ENCODE assay signal across 1 cellular context in the genomic region with DNA sequence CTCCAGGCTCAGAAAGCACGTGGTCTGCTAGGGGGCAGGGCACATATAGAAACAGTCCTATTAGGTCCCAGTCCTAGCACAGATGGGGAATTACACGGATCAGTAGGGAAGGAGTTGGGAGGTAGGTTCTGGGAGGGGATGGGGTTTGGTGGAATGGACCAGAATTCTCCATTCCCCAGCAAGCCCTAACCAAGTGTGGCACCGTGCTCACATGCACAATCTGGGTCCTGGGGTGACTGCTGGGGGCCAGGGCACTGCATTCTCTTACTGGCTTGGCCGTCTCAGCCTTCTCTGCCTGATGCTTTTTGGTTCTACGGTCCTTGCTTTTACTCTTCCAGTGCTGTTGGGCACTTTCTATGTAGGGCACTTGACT.
TF ChIP-seq lines count a peak whose summit lies in the region.

No MANE protein-coding gene starts in this region.

TF ChIP-seq in HepG2, 621 proteins besides CTCF, POLR2A, EP300 and RAD21:
- no peak for TF ChIP-seq HDAC6 (IDR thresholded peaks at IDR 0.05; ENCODE audit: low read depth, low read length)
- TF ChIP-seq, protein P1, sequence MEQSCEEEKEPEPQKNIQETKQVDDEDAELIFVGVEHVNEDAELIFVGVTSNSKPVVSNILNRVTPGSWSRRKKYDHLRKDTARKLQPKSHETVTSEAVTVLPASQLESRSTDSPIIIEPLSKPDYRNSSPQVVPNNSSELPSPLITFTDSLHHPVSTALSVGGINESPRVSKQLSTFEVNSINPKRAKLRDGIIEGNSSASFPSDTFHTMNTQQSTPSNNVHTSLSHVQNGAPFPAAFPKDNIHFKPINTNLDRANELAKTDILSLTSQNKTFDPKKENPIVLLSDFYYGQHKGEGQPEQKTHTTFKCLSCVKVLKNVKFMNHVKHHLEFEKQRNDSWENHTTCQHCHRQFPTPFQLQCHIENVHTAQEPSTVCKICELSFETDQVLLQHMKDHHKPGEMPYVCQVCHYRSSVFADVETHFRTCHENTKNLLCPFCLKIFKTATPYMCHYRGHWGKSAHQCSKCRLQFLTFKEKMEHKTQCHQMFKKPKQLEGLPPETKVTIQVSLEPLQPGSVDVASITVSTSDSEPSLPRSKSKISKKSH (CRISPR knock-in tag; IDR thresholded peaks at IDR 0.05; ENCODE audit: borderline replicate concordance): no peak
- TF ChIP-seq, protein P2, sequence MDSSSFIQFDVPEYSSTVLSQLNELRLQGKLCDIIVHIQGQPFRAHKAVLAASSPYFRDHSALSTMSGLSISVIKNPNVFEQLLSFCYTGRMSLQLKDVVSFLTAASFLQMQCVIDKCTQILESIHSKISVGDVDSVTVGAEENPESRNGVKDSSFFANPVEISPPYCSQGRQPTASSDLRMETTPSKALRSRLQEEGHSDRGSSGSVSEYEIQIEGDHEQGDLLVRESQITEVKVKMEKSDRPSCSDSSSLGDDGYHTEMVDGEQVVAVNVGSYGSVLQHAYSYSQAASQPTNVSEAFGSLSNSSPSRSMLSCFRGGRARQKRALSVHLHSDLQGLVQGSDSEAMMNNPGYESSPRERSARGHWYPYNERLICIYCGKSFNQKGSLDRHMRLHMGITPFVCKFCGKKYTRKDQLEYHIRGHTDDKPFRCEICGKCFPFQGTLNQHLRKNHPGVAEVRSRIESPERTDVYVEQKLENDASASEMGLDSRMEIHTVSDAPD (CRISPR knock-in tag; IDR thresholded peaks at IDR 0.05): no peak
- TF ChIP-seq ELF1 (CRISPR knock-in tag; IDR thresholded peaks at IDR 0.05): no peak
- no peak for TF ChIP-seq MAF1 (CRISPR knock-in tag; IDR thresholded peaks at IDR 0.05; ENCODE audit: borderline replicate concordance)
- TF ChIP-seq, protein P3, sequence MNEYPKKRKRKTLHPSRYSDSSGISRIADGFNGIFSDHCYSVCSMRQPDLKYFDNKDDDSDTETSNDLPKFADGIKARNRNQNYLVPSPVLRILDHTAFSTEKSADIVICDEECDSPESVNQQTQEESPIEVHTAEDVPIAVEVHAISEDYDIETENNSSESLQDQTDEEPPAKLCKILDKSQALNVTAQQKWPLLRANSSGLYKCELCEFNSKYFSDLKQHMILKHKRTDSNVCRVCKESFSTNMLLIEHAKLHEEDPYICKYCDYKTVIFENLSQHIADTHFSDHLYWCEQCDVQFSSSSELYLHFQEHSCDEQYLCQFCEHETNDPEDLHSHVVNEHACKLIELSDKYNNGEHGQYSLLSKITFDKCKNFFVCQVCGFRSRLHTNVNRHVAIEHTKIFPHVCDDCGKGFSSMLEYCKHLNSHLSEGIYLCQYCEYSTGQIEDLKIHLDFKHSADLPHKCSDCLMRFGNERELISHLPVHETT (CRISPR knock-in tag; conservative IDR thresholded peaks at IDR 0.05): no peak
- no peak for TF ChIP-seq ERF (CRISPR knock-in tag; IDR thresholded peaks at IDR 0.05)
- TF ChIP-seq ZNF547 (CRISPR knock-in tag; IDR thresholded peaks at IDR 0.05): no peak
- TF ChIP-seq, protein P4, sequence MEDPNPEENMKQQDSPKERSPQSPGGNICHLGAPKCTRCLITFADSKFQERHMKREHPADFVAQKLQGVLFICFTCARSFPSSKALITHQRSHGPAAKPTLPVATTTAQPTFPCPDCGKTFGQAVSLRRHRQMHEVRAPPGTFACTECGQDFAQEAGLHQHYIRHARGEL (CRISPR knock-in tag; IDR thresholded peaks at IDR 0.05): no peak
- no peak for TF ChIP-seq TARDBP (CRISPR knock-in tag; IDR thresholded peaks at IDR 0.05)
- no peak for TF ChIP-seq TEAD2 (CRISPR knock-in tag; IDR thresholded peaks at IDR 0.05)
